Comparison of ENCODE assay signal across 27 cellular contexts in the genomic region with DNA sequence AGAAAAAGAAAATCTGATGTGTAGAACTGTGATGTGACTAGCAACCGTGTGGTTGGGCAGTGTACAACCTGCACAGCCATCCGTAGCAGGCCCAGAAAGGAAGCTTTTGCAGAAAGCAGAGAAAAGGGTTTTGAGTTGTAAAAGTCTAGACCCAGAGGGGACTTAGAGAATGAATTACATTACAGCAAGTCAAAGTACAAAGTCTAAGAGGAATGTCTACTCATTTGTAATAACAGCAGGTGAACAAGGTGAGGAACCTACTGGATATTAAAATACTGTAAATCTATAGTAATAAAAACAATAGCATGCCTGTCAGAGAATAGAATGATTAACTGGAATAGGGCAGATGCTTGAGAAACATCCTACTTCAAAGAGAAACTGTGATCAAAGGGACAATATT. TPM values are rescaled to one million over a fixed set of nuclear protein-coding genes. Genes with fewer than 3 reads are reported as not detected.
"Had no signal": no experiment of that assay in that cellular context is flagged by ENCODE, and none has a peak within 500 bp of the region (broad histone marks: within the 10 kb centered on the region; RNA-seq: fewer than 3 reads in every experiment).

No MANE protein-coding gene starts in this region.

- H2AFZ ChIP-seq: hepatocyte had no signal

- H3K9me3 Mint-ChIP-seq: activated CD4-positive, alpha-beta memory T cell treated with anti-CD3 and anti-CD28 coated beads for 36 hours; nephron progenitor cell; type B pancreatic cell had no signal

- ATAC-seq: left ventricle myocardium superior had no signal

- H3K4me3 Mint-ChIP-seq: activated CD4-positive, alpha-beta memory T cell treated with anti-CD3 and anti-CD28 coated beads for 36 hours; activated naive CD8-positive, alpha-beta T cell; nephron progenitor cell; type B pancreatic cell had no signal

- H3K4me3 ChIP-seq: adrenal gland, ascending aorta, hepatocyte, sigmoid colon, testis, vagina had no signal

- H3K27ac Mint-ChIP-seq: activated CD4-positive, alpha-beta memory T cell treated with anti-CD3 and anti-CD28 coated beads for 36 hours; activated naive CD8-positive, alpha-beta T cell; nephron progenitor cell; type B pancreatic cell had no signal

- H3K27ac ChIP-seq: adrenal gland, ascending aorta, brain microvascular endothelial cell, hepatocyte, sigmoid colon, testis, vagina had no signal

- DNase-seq: activated CD4-positive, alpha-beta memory T cell treated with anti-CD3 and anti-CD28 coated beads for 36 hours; activated CD4-positive, alpha-beta T cell treated with anti-CD3 and anti-CD28 coated beads for 4 hours; activated naive CD4-positive, alpha-beta T cell; activated T-cell treated with anti-CD3 and anti-CD28 coated beads for 4 hours; adrenal gland; brain microvascular endothelial cell; caudate nucleus; effector memory CD4-positive, alpha-beta T cell; foreskin melanocyte; glutamatergic neuron; left ventricle myocardium superior; midbrain; nephron progenitor cell; occipital lobe; sigmoid colon; stimulated activated CD4-positive, alpha-beta T cell treated with anti-CD3 and anti-CD28 coated beads, Interleukin-2, amount 100 ng/mL, for 48 hours; stimulated activated CD8-positive, alpha-beta memory T cell treated with anti-CD3 and anti-CD28 coated beads, Interleukin-4, amount 100 ng/mL, for 48 hours; stimulated activated naive CD4-positive, alpha-beta T cell; T-helper 9 cell; testis had no signal

- H3K27me3 ChIP-seq: adrenal gland, ascending aorta, brain microvascular endothelial cell, hepatocyte, sigmoid colon, testis, vagina had no signal

- H3K36me3 ChIP-seq: ascending aorta, brain microvascular endothelial cell, sigmoid colon, vagina had no signal

- H3K27me3 Mint-ChIP-seq: activated CD4-positive, alpha-beta memory T cell treated with anti-CD3 and anti-CD28 coated beads for 36 hours; activated naive CD8-positive, alpha-beta T cell; type B pancreatic cell had no signal

- H3K9me3 ChIP-seq: adrenal gland, ascending aorta, sigmoid colon, testis, vagina had no signal

- H3K4me1 ChIP-seq: adrenal gland, ascending aorta had no signal

- H3K4me2 ChIP-seq: hepatocyte had no signal

RNA-seq across cellular contexts. Expression of gene PRAM1, which starts 29.7 kb away (rescaled TPM):
- total RNA-seq: ascending aorta, dermis microvascular lymphatic vessel endothelial cell, occipital lobe, renal cortical epithelial cell had no signal
